In genomic region chr7:104415700-104416099, GRCh38 we compare ENCODE assay signal across 28 cellular contexts.
DNase-seq lines count a peak whose midpoint lies in the region; ATAC-seq, FAIRE-seq and TF ChIP-seq lines count a peak whose summit lies in the region.
"Had no signal": no experiment of that assay in that cellular context is flagged by ENCODE, and none has a peak within 500 bp of the region (broad histone marks: within the 10 kb centered on the region; RNA-seq: fewer than 3 reads in every experiment).

No MANE protein-coding gene starts in this region.

- no peak for FAIRE-seq in H1 (lab: Jason Lieb, UNC)
- FAIRE-seq: endometrium had no signal

- H4K8ac ChIP-seq in H1 (ENCODE audit: extremely low read depth, insufficient read depth, low read length): no peak overlapping the region

- no peaks in the 10 kb centered on the region for H3K23me2 ChIP-seq in H1 (ENCODE audit: low read depth, low read length)

- no peak overlapping the region for H3K56ac ChIP-seq in H1 (replicated peaks; ENCODE audit: insufficient read length, low read depth, low read length)

- H3K4me3 Mint-ChIP-seq in activated CD4-positive, alpha-beta T cell treated with anti-CD3 and anti-CD28 coated beads, Interleukin-2, amount 10 ng/mL, durations not matched to agents 7 days and 5 days: no peak overlapping the region
- H3K4me3 Mint-ChIP-seq: activated naive CD4-positive, alpha-beta T cell treated with anti-CD3 and anti-CD28 coated beads for 36 hours; activated T-cell treated with anti-CD3 and anti-CD28 coated beads, Interleukin-2, amount 50 U/mL, for 72 hours; naive B cell; stimulated activated naive CD8-positive, alpha-beta T cell treated with anti-CD3 and anti-CD28 coated beads, Interleukin-15, Interleukin-2, amounts not matched to agents 100 ng/mL and 50 ng/mL, for 24 hours had no signal

- POLR2A ChIA-PET in H1 (lab: Charles Lee; ENCODE audit: partially characterized antibody): no interaction called here
- POLR2A ChIA-PET in activated CD4-positive, alpha-beta T cell treated with anti-CD3 and anti-CD28 coated beads, Interleukin-2, amount 10 ng/mL, durations not matched to agents 7 days and 5 days (lab: Charles Lee): no interaction called here

- TF ChIP-seq RAD21 in H1 (IDR thresholded peaks at IDR 0.05 in 1 of 2, conservative IDR thresholded peaks at IDR 0.05 in 1 of 2; ENCODE audit: low read depth in 2 of 2, low read length in 2 of 2): peak in 1 of 2 experiments; percentile 23; a peak in 1 of 4 replicates

- H3K27me3 Mint-ChIP-seq in activated CD4-positive, alpha-beta T cell treated with anti-CD3 and anti-CD28 coated beads, Interleukin-2, amount 10 ng/mL, durations not matched to agents 7 days and 5 days: no peaks in the 10 kb centered on the region
- H3K27me3 Mint-ChIP-seq: naive B cell; stimulated activated naive CD8-positive, alpha-beta T cell treated with anti-CD3 and anti-CD28 coated beads, Interleukin-15, Interleukin-2, amounts not matched to agents 100 ng/mL and 50 ng/mL, for 24 hours had no signal

- no peak overlapping the region for H2AFZ ChIP-seq in H1 (ENCODE audit: low read length)

- WGBS in H1 (ENCODE audit: extremely low coverage in 1 of 2, insufficient coverage in 1 of 2, insufficient read length in 1 of 2, insufficient replicate concordance in 2 of 2, low coverage in 1 of 2, low lambda C conversion rate in 2 of 2, missing lambda C conversion rate in 1 of 2), 2 experiments: 88% methylated on average over 2 of the region's 2 CpGs; no CpG with 5 or more reads in 1 of the 2 experiments
- 43% methylated on average over 2 of the region's 2 CpGs for WGBS in right cardiac atrium

- H2BK5ac ChIP-seq in H1 (ENCODE audit: low read depth, low read length): no peak overlapping the region

- intact Hi-C loops in right cardiac atrium (cut with DNase I): no loop called here

- no peak overlapping the region for H4K5ac ChIP-seq in H1 (ENCODE audit: insufficient read length, low read depth, low read length)

- no peaks in the 10 kb centered on the region for H3K36me3 Mint-ChIP-seq in activated CD4-positive, alpha-beta T cell treated with anti-CD3 and anti-CD28 coated beads, Interleukin-2, amount 10 ng/mL, durations not matched to agents 7 days and 5 days (ENCODE audit: low read depth)
- H3K36me3 Mint-ChIP-seq: naive B cell had no signal

- H2BK12ac ChIP-seq in H1 (ENCODE audit: low read depth, low read length): no peak overlapping the region

- H3K4me1 ChIP-seq in H1 (replicated peaks in 1 of 4; ENCODE audit: control insufficient read depth in 3 of 4, insufficient read depth in 4 of 4, low read length in 3 of 4) (no peaks in the 10 kb centered on the region), right cardiac atrium (ENCODE audit: control insufficient read depth, insufficient read depth, low read length) (no peaks in the 10 kb centered on the region)
- H3K4me1 ChIP-seq: thyroid gland had no signal

- H3K4me1 Mint-ChIP-seq in activated CD4-positive, alpha-beta T cell treated with anti-CD3 and anti-CD28 coated beads, Interleukin-2, amount 10 ng/mL, durations not matched to agents 7 days and 5 days: no peaks in the 10 kb centered on the region
- H3K4me1 Mint-ChIP-seq: naive B cell had no signal

- DNase-seq in NCI-H82 (lab: John Stamatoyannopoulos, UW) (peak; percentile 13), NCI-H82 treated with DMSO at 0.1 percent for 48 hours (lab: John Stamatoyannopoulos, UW; ENCODE audit: unreplicated experiment) (no peak), NCI-H69 (lab: John Stamatoyannopoulos, UW) (peak; percentile 27), H1 (ENCODE audit: low read depth in 1 of 2, low spot score in 2 of 2) (no peak), NCI-H748 treated with DMSO at 0.1 percent for 48 hours (lab: John Stamatoyannopoulos, UW) (no peak), right cardiac atrium (no peak), inferior parietal cortex (ENCODE audit: extremely low spot score) (no peak)
- DNase-seq in activated CD4-positive, alpha-beta T cell treated with anti-CD3 and anti-CD28 coated beads, Interleukin-2, amount 10 ng/mL, durations not matched to agents 7 days and 5 days: no peak
- DNase-seq: activated CD4-positive, CD25-positive, alpha-beta regulatory T cell treated with anti-CD3 and anti-CD28 coated beads, Interleukin-2, amount 50 U/mL, for 72 hours; activated naive CD4-positive, alpha-beta T cell treated with anti-CD3 and anti-CD28 coated beads for 36 hours; activated T-cell treated with anti-CD3 and anti-CD28 coated beads, Interleukin-2, amount 50 U/mL, for 72 hours; amniotic stem cell; cortex of kidney; HCEC 1CT; mesenchymal stem cell; naive B cell; NCI-H1092 treated with DMSO at 0.1 percent for 48 hours; NCI-H2081 treated with DMSO at 0.1 percent for 48 hours; NCI-H446 treated with DMSO at 0.1 percent for 48 hours; occipital lobe; retina; stimulated activated CD4-positive, alpha-beta T cell treated with anti-CD3 and anti-CD28 coated beads, Interleukin-12 subunit alpha, Interleukin-12 subunit beta, amount 100 ng/mL, for 4 hours; stimulated activated CD4-positive, alpha-beta T cell treated with anti-CD3 and anti-CD28 coated beads, Interleukin-4, amount 100 ng/mL, for 4 hours; T1000 had no signal

- CTCF ChIA-PET in H1 (lab: Charles Lee; ENCODE audit: partially characterized antibody): interaction anchor here (0.8 kb wide), 1 partner anchor 333 kb away, joined by 3 read pairs; no protein-coding TSS in a partner anchor
- CTCF ChIA-PET in activated CD4-positive, alpha-beta T cell treated with anti-CD3 and anti-CD28 coated beads, Interleukin-2, amount 10 ng/mL, durations not matched to agents 7 days and 5 days (lab: Charles Lee): no interaction called here

- H2BK120ac ChIP-seq in H1 (replicated peaks; ENCODE audit: low read depth, low read length): no peak overlapping the region

- no peak overlapping the region for H3K4me3 ChIP-seq in H1 (ENCODE audit: extremely low read depth in 1 of 4, insufficient read depth in 2 of 4, low read depth in 3 of 4, low read length in 4 of 4)
- no peak overlapping the region for H3K4me3 ChIP-seq in right cardiac atrium (ENCODE audit: low read length)
- H3K4me3 ChIP-seq: thyroid gland had no signal

- H2AK5ac ChIP-seq in H1 (ENCODE audit: low read depth, low read length): no peak overlapping the region

- no peak overlapping the region for H3K4ac ChIP-seq in H1 (replicated peaks; ENCODE audit: insufficient read length, low read depth, low read length)

- no peaks in the 10 kb centered on the region for H3K27me3 ChIP-seq in H1 (replicated peaks in 1 of 4; ENCODE audit: control insufficient read depth in 3 of 4, extremely low read depth in 1 of 4, insufficient read depth in 3 of 4, low read length in 3 of 4)
- no peaks in the 10 kb centered on the region for H3K27me3 ChIP-seq in right cardiac atrium (ENCODE audit: control insufficient read depth, insufficient read depth)
- H3K27me3 ChIP-seq: thyroid gland had no signal

- H4K20me1 ChIP-seq in H1 (replicated peaks in 1 of 2; ENCODE audit: control insufficient read depth in 1 of 2, insufficient read depth in 2 of 2, low read length in 2 of 2): no peaks in the 10 kb centered on the region

- no peaks in the 10 kb centered on the region for H3K9me3 Mint-ChIP-seq in activated CD4-positive, alpha-beta T cell treated with anti-CD3 and anti-CD28 coated beads, Interleukin-2, amount 10 ng/mL, durations not matched to agents 7 days and 5 days
- H3K9me3 Mint-ChIP-seq: activated naive CD4-positive, alpha-beta T cell treated with anti-CD3 and anti-CD28 coated beads for 36 hours; activated T-cell treated with anti-CD3 and anti-CD28 coated beads, Interleukin-2, amount 50 U/mL, for 72 hours; stimulated activated naive CD8-positive, alpha-beta T cell treated with anti-CD3 and anti-CD28 coated beads, Interleukin-15, Interleukin-2, amounts not matched to agents 100 ng/mL and 50 ng/mL, for 24 hours had no signal

- ATAC-seq in right cardiac atrium: no peak
- ATAC-seq: activated T-cell treated with anti-CD3 and anti-CD28 coated beads, Interleukin-2, amount 50 U/mL, for 72 hours had no signal

- peak in 2 of 3 experiments; percentile 15 to 39; a peak in 2 of 4 replicates for TF ChIP-seq CTCF in H1 (IDR thresholded peaks at IDR 0.05; ENCODE audit: control extremely low read depth in 1 of 3, insufficient read depth in 1 of 3, low read depth in 1 of 3, low read length in 3 of 3)

- no peak overlapping the region for H3K27ac Mint-ChIP-seq in activated CD4-positive, alpha-beta T cell treated with anti-CD3 and anti-CD28 coated beads, Interleukin-2, amount 10 ng/mL, durations not matched to agents 7 days and 5 days
- H3K27ac Mint-ChIP-seq: activated naive CD4-positive, alpha-beta T cell treated with anti-CD3 and anti-CD28 coated beads for 36 hours; activated T-cell treated with anti-CD3 and anti-CD28 coated beads, Interleukin-2, amount 50 U/mL, for 72 hours; naive B cell; stimulated activated naive CD8-positive, alpha-beta T cell treated with anti-CD3 and anti-CD28 coated beads, Interleukin-15, Interleukin-2, amounts not matched to agents 100 ng/mL and 50 ng/mL, for 24 hours had no signal

- no peak for TF ChIP-seq POLR2A in H1 (IDR thresholded peaks at IDR 0.05; ENCODE audit: control extremely low read depth in 1 of 2, low read depth in 2 of 2, low read length in 2 of 2)

- no peak overlapping the region for H2BK15ac ChIP-seq in H1 (ENCODE audit: low read length)

- H3K9me3 ChIP-seq in H1 (ENCODE audit: insufficient read depth in 2 of 2, low read depth in 1 of 2, low read length in 1 of 2) (no peaks in the 10 kb centered on the region), right cardiac atrium (ENCODE audit: control insufficient read depth, low read length) (no peaks in the 10 kb centered on the region)
- H3K9me3 ChIP-seq: thyroid gland had no signal

- H3K14ac ChIP-seq in H1 (ENCODE audit: insufficient read length): no peak overlapping the region

- no peaks in the 10 kb centered on the region for H3K36me3 ChIP-seq in H1 (ENCODE audit: control insufficient read depth in 2 of 4, insufficient read depth in 4 of 4, low read length in 3 of 4)
- H3K36me3 ChIP-seq: thyroid gland had no signal

- no peak overlapping the region for H3K18ac ChIP-seq in H1 (ENCODE audit: extremely low read depth, low read length)

- H3K79me2 ChIP-seq in H1 (ENCODE audit: control insufficient read depth in 1 of 2, insufficient read depth in 2 of 2, low read length in 2 of 2): no peaks in the 10 kb centered on the region

- H3K23ac ChIP-seq in H1 (ENCODE audit: insufficient read length): no peak overlapping the region

- TF ChIP-seq EP300 in H1 (IDR thresholded peaks at IDR 0.05; ENCODE audit: borderline replicate concordance in 1 of 2, low read depth in 2 of 2, low read length in 2 of 2): no peak

- no peak overlapping the region for H3K4me2 ChIP-seq in H1 (ENCODE audit: insufficient read depth in 1 of 2, low read depth in 2 of 2, low read length in 2 of 2)
- H3K4me2 ChIP-seq: KMS-11 had no signal

- H3K27ac ChIP-seq in H1 (ENCODE audit: low read depth, low read length): no peak overlapping the region
- H3K27ac ChIP-seq in right cardiac atrium (ENCODE audit: low read length): no peak overlapping the region
- H3K27ac ChIP-seq: KMS-11, thyroid gland had no signal

- H3K9ac ChIP-seq in H1 (replicated peaks in 1 of 4; ENCODE audit: extremely low read depth in 1 of 4, low read depth in 3 of 4, low read length in 3 of 4): no peak overlapping the region
- H3K9ac ChIP-seq: KMS-11 had no signal

- H3K79me1 ChIP-seq in H1 (ENCODE audit: low read depth, low read length): no peaks in the 10 kb centered on the region

- no peak overlapping the region for H2BK20ac ChIP-seq in H1 (ENCODE audit: low read length)

- no peak overlapping the region for H4K91ac ChIP-seq in H1 (replicated peaks; ENCODE audit: insufficient read length, low read length)

Comparison
In these comparisons a context has a peak if more than half of its experiments do, and no peak if none do; other contexts are left out.
1. DNase-seq: peak in NCI-H82 (single experiment) and NCI-H69 (single experiment); none in NCI-H82 treated with DMSO at 0.1 percent for 48 hours (single experiment), H1 (0 of 2), NCI-H748 treated with DMSO at 0.1 percent for 48 hours (single experiment), activated CD4-positive, alpha-beta T cell treated with anti-CD3 and anti-CD28 coated beads, Interleukin-2, amount 10 ng/mL, durations not matched to agents 7 days and 5 days (single experiment), right cardiac atrium (0 of 3) and inferior parietal cortex (single experiment).